Comparison of ENCODE assay signal across 8 cellular contexts in the genomic region with DNA sequence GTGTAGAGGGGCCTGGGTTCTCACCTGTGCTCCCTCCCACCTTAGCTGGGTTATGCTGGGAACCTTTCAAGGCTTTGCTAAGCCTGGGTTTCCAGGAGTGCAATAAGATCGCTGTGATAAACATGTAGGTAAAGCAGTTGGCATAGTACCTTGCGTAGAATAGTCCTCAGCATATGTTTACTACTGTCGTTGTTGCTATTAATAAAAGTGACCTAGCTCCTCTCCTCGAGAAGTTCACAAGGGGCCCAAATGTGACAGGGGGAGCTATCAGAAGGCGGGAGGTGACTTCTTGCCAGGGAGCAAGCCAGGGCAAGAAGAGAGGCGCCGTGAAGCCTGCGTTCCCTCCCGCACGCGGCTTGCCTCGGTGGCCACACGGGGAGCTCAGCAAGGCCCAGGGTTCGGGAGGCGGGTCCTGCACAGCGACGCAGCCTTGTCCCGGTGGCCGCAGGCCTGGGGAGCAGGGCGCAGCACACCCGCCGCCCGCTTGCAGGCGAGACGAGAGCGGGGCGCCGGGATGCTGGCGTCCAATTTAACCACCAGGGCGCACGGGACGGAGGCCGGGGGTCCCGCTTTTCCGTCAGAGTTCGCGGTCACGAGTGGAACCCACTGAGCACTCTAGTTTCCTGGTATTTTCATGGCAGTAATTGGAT.
DNase-seq lines count a peak whose midpoint lies in the region; ATAC-seq and TF ChIP-seq lines count a peak whose summit lies in the region.

No MANE protein-coding gene starts in this region.

- H3K9me3 Mint-ChIP-seq in chondrocyte (ENCODE audit: low read depth), result peaks cover 4% of the 10 kb centered on the region

- DNase-seq in BJ (ENCODE audit: low read depth) (no peak), chondrocyte (ENCODE audit: low spot score) (no peak), right lobe of liver (peak in 2 of 3 donors; percentile 50 to 51), COR-L47 (lab: John Stamatoyannopoulos, UW) (no peak)

- ATAC-seq in GM18511 (IDR thresholded peaks at IDR 0.05; ENCODE audit: unreplicated experiment), result peak; percentile 16
- peak; percentile 24 for ATAC-seq in HG02943 (IDR thresholded peaks at IDR 0.05; ENCODE audit: low read depth, unreplicated experiment)
- peak; percentile 50 to 60 (median 59) for ATAC-seq in right lobe of liver

- H3K9me3 ChIP-seq in OCI-LY1 (ENCODE audit: low read length) (no peaks in the 10 kb centered on the region), right lobe of liver (no peaks in the 10 kb centered on the region), stomach smooth muscle (ENCODE audit: control insufficient read depth in 2 of 2, low read length in 2 of 2) (no peaks in the 10 kb centered on the region)

- intact Hi-C loops in right lobe of liver (cut with DNase I), result no loop called here

- H3K4me2 ChIP-seq in OCI-LY1 (ENCODE audit: low read length), result peak overlapping the region; percentile 79

- H2AFZ ChIP-seq in OCI-LY1 (ENCODE audit: low read length), result peak overlapping the region; percentile 31; the same call in 1 of the 2 replicates

- no peaks in the 10 kb centered on the region for H3F3A ChIP-seq in OCI-LY1 (ENCODE audit: insufficient read depth, low read length)

- TF ChIP-seq CTCF in BJ (IDR thresholded peaks at IDR 0.05; ENCODE audit: insufficient read depth, low read depth, low read length) (0 out of 2 replicates have a peak, but pooled peaks have one; percentile 6), OCI-LY1 (IDR thresholded peaks at IDR 0.05; ENCODE audit: low read length) (peak; percentile 24; the same call in 1 of the 2 replicates), chondrocyte (IDR thresholded peaks at IDR 0.05) (no peak), right lobe of liver (IDR thresholded peaks at IDR 0.05) (no peak)

- CTCF ChIA-PET in BJ (lab: Yijun Ruan, JAX), result interaction anchor here (0.8 to 1.5 kb wide), 3 partner anchors 9 to 746 kb away, joined by 3 read pairs; a partner anchor contains a TSS

- no peaks in the 10 kb centered on the region for H3K9me2 ChIP-seq in OCI-LY1 (ENCODE audit: low read depth, low read length)

- H3K9ac ChIP-seq in OCI-LY1 (ENCODE audit: low read length), result peak overlapping the region; percentile 71
- peak overlapping the region; percentile 37 to 56 for H3K9ac ChIP-seq in stomach smooth muscle (ENCODE audit: low read length in 2 of 2)

- 20% methylated on average over 7 of the region's 38 CpGs for WGBS in right lobe of liver (ENCODE audit: insufficient coverage, low coverage, low lambda C conversion rate, missing lambda C conversion rate)

- H3K27me3 ChIP-seq in BJ (ENCODE audit: control insufficient read depth, insufficient read depth, low read length) (peaks cover 6% of the 10 kb centered on the region), OCI-LY1 (ENCODE audit: insufficient read depth, low read length) (no peaks in the 10 kb centered on the region), right lobe of liver (no peaks in the 10 kb centered on the region), stomach smooth muscle (ENCODE audit: control insufficient read depth in 1 of 2, insufficient read depth in 2 of 2, low read length in 2 of 2) (peaks cover 0 to 3% of the 10 kb centered on the region in 2 donors)

- H3K27ac Mint-ChIP-seq in chondrocyte (ENCODE audit: unreplicated experiment), result no peak overlapping the region

- peaks cover 2% of the 10 kb centered on the region for H3K36me3 Mint-ChIP-seq in chondrocyte (ENCODE audit: low read depth)

- H3K4me3 ChIP-seq in BJ (ENCODE audit: low read depth, low read length) (peak overlapping the region; percentile 56), OCI-LY1 (ENCODE audit: low read depth, low read length, poor library complexity, severe bottlenecking) (peak overlapping the region; percentile 64), right lobe of liver (peak overlapping the region; percentile 42 to 54 (median 50)), stomach smooth muscle (ENCODE audit: low read length in 2 of 2) (peak overlapping the region; percentile 78 to 84)

- H3K4me1 Mint-ChIP-seq in chondrocyte (ENCODE audit: low read depth), result peaks cover 10% of the 10 kb centered on the region

- no peaks in the 10 kb centered on the region for H3K79me2 ChIP-seq in OCI-LY1 (ENCODE audit: insufficient read depth, low read length)

- H3K36me3 ChIP-seq in BJ (ENCODE audit: control insufficient read depth, insufficient read depth, low read length) (no peaks in the 10 kb centered on the region), OCI-LY1 (ENCODE audit: insufficient read depth, low read length) (no peaks in the 10 kb centered on the region), right lobe of liver (no peaks in the 10 kb centered on the region), stomach smooth muscle (ENCODE audit: control insufficient read depth in 2 of 2, insufficient read depth in 2 of 2, low read length in 2 of 2) (no peaks in the 10 kb centered on the region)

- peaks cover 30% of the 10 kb centered on the region for H3K4me1 ChIP-seq in OCI-LY1 (ENCODE audit: insufficient read depth, low read length, severe bottlenecking)
- peaks cover 0 to 3% (median 0%) of the 10 kb centered on the region in 4 donors for H3K4me1 ChIP-seq in right lobe of liver
- peaks cover 13% of the 10 kb centered on the region for H3K4me1 ChIP-seq in stomach smooth muscle (ENCODE audit: control insufficient read depth, insufficient read depth, low read length)

- H3K27ac ChIP-seq in OCI-LY1 (ENCODE audit: low read depth, low read length, poor library complexity, severe bottlenecking) (peak overlapping the region; percentile 85), right lobe of liver (peak overlapping the region in 1 of 3 donors; percentile 69), stomach smooth muscle (ENCODE audit: low read length) (peak overlapping the region; percentile 47)

- no peaks in the 10 kb centered on the region for H4K20me1 ChIP-seq in OCI-LY1 (ENCODE audit: insufficient read depth, low read length)

- POLR2A ChIA-PET in BJ (lab: Charles Lee), result no interaction called here

- peaks cover 27% of the 10 kb centered on the region for H3K27me3 Mint-ChIP-seq in chondrocyte (ENCODE audit: low read depth)

- TF ChIP-seq POLR2A in right lobe of liver (IDR thresholded peaks at IDR 0.05), result no peak

- H3K4me3 Mint-ChIP-seq in chondrocyte (ENCODE audit: unreplicated experiment), result peak overlapping the region; percentile 68

Comparison
In these comparisons a context has a peak if more than half of its experiments do, and no peak if none do; other contexts are left out.
1. DNase-seq: peak in right lobe of liver (2 of 3); none in BJ (single experiment), chondrocyte (single experiment) and COR-L47 (single experiment).
2. CTCF ChIP-seq: peak in BJ (single experiment) and OCI-LY1 (single experiment); none in chondrocyte (single experiment) and right lobe of liver (0 of 4).
3. Peak in every context shown above with its lines, with median percentiles within 50 percentile points of each other: H3K4me3 ChIP-seq and ATAC-seq.